ENCODE assay signal across 8 cellular contexts in genomic region chr15:88704791-88705768, GRCh38.
A peak's percentile ranks its signal among the peaks of the same experiment; 100 is the strongest.
DNase-seq lines count a peak whose midpoint lies in the region; ATAC-seq and TF ChIP-seq lines count a peak whose summit lies in the region.

No MANE protein-coding gene starts in this region.

- peaks cover 3 to 26% of the 10 kb centered on the region in 2 donors for H3K4me1 ChIP-seq in ascending aorta
- H3K4me1 ChIP-seq in hepatocyte (ENCODE audit: insufficient read depth) = no peaks in the 10 kb centered on the region
- H3K4me1 ChIP-seq in prostate gland (replicated peaks) = no peaks in the 10 kb centered on the region

- peak overlapping the region; percentile 98 for H3K4me2 ChIP-seq in hepatocyte

- H4K20me1 ChIP-seq in hepatocyte (ENCODE audit: insufficient read depth, poor library complexity, severe bottlenecking) = no peaks in the 10 kb centered on the region

- peak; percentile 1 for DNase-seq in NCI-H345 treated with DMSO at 0.1 percent for 48 hours (lab: John Stamatoyannopoulos, UW; ENCODE audit: unreplicated experiment)
- no peak for DNase-seq in NCI-H345 (lab: John Stamatoyannopoulos, UW)
- peak; percentile 29 to 92 for DNase-seq in ascending aorta (ENCODE audit: low spot score in 2 of 2)
- DNase-seq in hepatocyte (ENCODE audit: low spot score) = peak; percentile 72
- peak; percentile 17 for DNase-seq in prostate gland (ENCODE audit: low spot score)

- no peaks in the 10 kb centered on the region for H3K9me2 ChIP-seq in hepatocyte (replicated peaks; ENCODE audit: insufficient read depth)

- H3K9me3 ChIP-seq in ascending aorta = no peaks in the 10 kb centered on the region
- H3K9me3 ChIP-seq in hepatocyte (ENCODE audit: low read depth) = no peaks in the 10 kb centered on the region
- H3K9me3 ChIP-seq in prostate gland = no peaks in the 10 kb centered on the region

- WGBS in hepatocyte (ENCODE audit: low lambda C conversion rate, missing lambda C conversion rate) = 5% methylated on average over 42 of the region's 60 CpGs
- 4% methylated on average over 55 of the region's 60 CpGs for WGBS in prostate gland

- H3K27ac ChIP-seq in ascending aorta = peak overlapping the region; percentile 81 to 91
- H3K27ac ChIP-seq in hepatocyte = peak overlapping the region; percentile 31
- no peak overlapping the region for H3K27ac ChIP-seq in prostate gland

- TF ChIP-seq POLR2A in prostate gland (IDR thresholded peaks at IDR 0.05) = no peak

- H3K36me3 ChIP-seq in ascending aorta = no peaks in the 10 kb centered on the region
- H3K36me3 ChIP-seq in hepatocyte (replicated peaks; ENCODE audit: insufficient read depth, low read depth) = no peaks in the 10 kb centered on the region
- no peaks in the 10 kb centered on the region for H3K36me3 ChIP-seq in prostate gland

- no peak for ATAC-seq in GM18873 (IDR thresholded peaks at IDR 0.05; ENCODE audit: low FRiP score, unreplicated experiment)
- ATAC-seq in GM18511 (IDR thresholded peaks at IDR 0.05; ENCODE audit: unreplicated experiment) = no peak
- no peak for ATAC-seq in GM19351 (IDR thresholded peaks at IDR 0.05; ENCODE audit: unreplicated experiment)

- H3K79me2 ChIP-seq in hepatocyte = no peaks in the 10 kb centered on the region

- TF ChIP-seq CTCF in ascending aorta (IDR thresholded peaks at IDR 0.05) (no peak), hepatocyte (IDR thresholded peaks at IDR 0.05; ENCODE audit: poor library complexity) (no peak), prostate gland (IDR thresholded peaks at IDR 0.05) (no peak)

- H3K27me3 ChIP-seq in ascending aorta = no peaks in the 10 kb centered on the region
- peaks cover 27% of the 10 kb centered on the region for H3K27me3 ChIP-seq in hepatocyte
- no peaks in the 10 kb centered on the region for H3K27me3 ChIP-seq in prostate gland (replicated peaks; ENCODE audit: insufficient read depth)

- intact Hi-C loops in ascending aorta (cut with DNase I) = loop anchor here (5.0 kb wide), 1 partner anchor 97 kb away; the partner anchor contains the start of gene ACAN
- intact Hi-C loops in prostate gland (cut with DNase I) = no loop called here

- H2AFZ ChIP-seq in hepatocyte = peak overlapping the region; percentile 95

- H3K4me3 ChIP-seq in ascending aorta (peak overlapping the region; percentile 59 to 64), hepatocyte (peak overlapping the region; percentile 67), prostate gland (peak overlapping the region; percentile 33 to 37)

Comparison
In these comparisons a context has a peak if more than half of its experiments do, and no peak if none do; other contexts are left out.
1. H3K27ac ChIP-seq: peak in ascending aorta (2 of 2) and hepatocyte (single experiment); none in prostate gland (0 of 2).
2. Peak in every context shown above with its lines, with median percentiles within 50 percentile points of each other: H3K4me3 ChIP-seq.